ENCODE assay signal across 11 cellular contexts in genomic region chr17:77163521-77164280, GRCh38. TPM values are rescaled to one million over a fixed set of nuclear protein-coding genes. Genes with fewer than 3 reads are reported as not detected.
DNase-seq lines count a peak whose midpoint lies in the region; ATAC-seq, FAIRE-seq and TF ChIP-seq lines count a peak whose summit lies in the region.
"Had no signal": no experiment of that assay in that cellular context is flagged by ENCODE, and none has a peak within 500 bp of the region (broad histone marks: within the 10 kb centered on the region; RNA-seq: fewer than 3 reads in every experiment).

No MANE protein-coding gene starts in this region.

- peaks cover 48% of the 10 kb centered on the region for H3K4me1 Mint-ChIP-seq in neural progenitor cell

- H3K27ac ChIP-seq in BLaER1: no peak overlapping the region
- H3K27ac ChIP-seq in HUES6 (ENCODE audit: low read depth, low read length): no peak overlapping the region
- peak overlapping the region; percentile 18 to 98 (median 90) for H3K27ac ChIP-seq in dorsolateral prefrontal cortex
- peak overlapping the region; percentile 96 for H3K27ac ChIP-seq in neural progenitor cell

- TF ChIP-seq CTCF in dorsolateral prefrontal cortex (IDR thresholded peaks at IDR 0.05 in 54 of 56, conservative IDR thresholded peaks at IDR 0.05 in 2 of 56; ENCODE audit: low read depth in 1 of 56, partially characterized antibody in 56 of 56): no peak
- TF ChIP-seq CTCF in neural progenitor cell (IDR thresholded peaks at IDR 0.05): no peak

- no peak for FAIRE-seq in frontal cortex (lab: Jason Lieb, UNC)

- peaks cover 19% of the 10 kb centered on the region for H3K9me3 Mint-ChIP-seq in neural progenitor cell

- peaks cover 18% of the 10 kb centered on the region for H3K36me3 Mint-ChIP-seq in neural progenitor cell

- H3K9me3 ChIP-seq in BLaER1: peaks cover 27% of the 10 kb centered on the region
- H3K9me3 ChIP-seq in HUES6 (ENCODE audit: control insufficient read depth, insufficient read depth, low read depth, low read length): peaks cover 28% of the 10 kb centered on the region
- no peaks in the 10 kb centered on the region for H3K9me3 ChIP-seq in neural progenitor cell (ENCODE audit: low read depth)

- no peak overlapping the region for H3K9ac ChIP-seq in BLaER1
- H3K9ac ChIP-seq in HUES6 (ENCODE audit: low read length): peak overlapping the region; percentile 19
- H3K9ac ChIP-seq in neural progenitor cell: no peak overlapping the region

- H4K20me1 ChIP-seq in BLaER1: no peaks in the 10 kb centered on the region
- peaks cover 32% of the 10 kb centered on the region for H4K20me1 ChIP-seq in neural progenitor cell (ENCODE audit: low read depth)

- H3K27me3 Mint-ChIP-seq in neural progenitor cell (ENCODE audit: insufficient read depth, low read depth): no peaks in the 10 kb centered on the region

- H2AFZ ChIP-seq in neural progenitor cell (replicated peaks): no peak overlapping the region

- intact Hi-C loops in dorsolateral prefrontal cortex (cut with DNase I): no loop called here

- peak overlapping the region; percentile 39 for H3K27ac Mint-ChIP-seq in neural progenitor cell
- H3K27ac Mint-ChIP-seq: activated T-cell treated with anti-CD3 and anti-CD28 coated beads, Interleukin-2, amount 50 U/mL, for 72 hours had no signal

- H3K4me2 ChIP-seq in BLaER1 (peak overlapping the region; percentile 76), neural progenitor cell (peak overlapping the region; percentile 69)

- H3K4me3 ChIP-seq in BLaER1 (no peak overlapping the region), HUES6 (ENCODE audit: low read depth, low read length) (no peak overlapping the region), dorsolateral prefrontal cortex (peak overlapping the region in 9 of 59 donors; percentile 2 to 32 (median 9)), neural progenitor cell (peak overlapping the region; percentile 25)

- H3K36me3 ChIP-seq in BLaER1 (peaks cover 43% of the 10 kb centered on the region), HUES6 (ENCODE audit: control insufficient read depth, insufficient read depth, low read length) (peaks cover 5% of the 10 kb centered on the region), neural progenitor cell (no peaks in the 10 kb centered on the region)

- H3K79me2 ChIP-seq in neural progenitor cell (ENCODE audit: low read depth): peaks cover 70% of the 10 kb centered on the region

- H3K27me3 ChIP-seq in BLaER1 (no peaks in the 10 kb centered on the region), HUES6 (ENCODE audit: control insufficient read depth, insufficient read depth, low read length) (no peaks in the 10 kb centered on the region), dorsolateral prefrontal cortex (no peaks in the 10 kb centered on the region), neural progenitor cell (no peaks in the 10 kb centered on the region)
- H3K27me3 ChIP-seq: BE2C had no signal

- peaks cover 45% of the 10 kb centered on the region for H3F3A ChIP-seq in neural progenitor cell (ENCODE audit: low read depth)

- DNase-seq in dorsolateral prefrontal cortex: no peak
- no peak for DNase-seq in neural progenitor cell (ENCODE audit: low spot score)
- no peak for DNase-seq in frontal cortex (ENCODE audit: low spot score in 2 of 2)
- no peak for DNase-seq in KG1 (lab: John Stamatoyannopoulos, UW)
- DNase-seq in GDM1 (lab: John Stamatoyannopoulos, UW): no peak
- DNase-seq: activated T-cell treated with anti-CD3 and anti-CD28 coated beads, Interleukin-2, amount 50 U/mL, for 72 hours; BE2C; stimulated activated CD4-positive, alpha-beta T cell treated with anti-CD3 and anti-CD28 coated beads, Interleukin-4, amount 100 ng/mL, for 1 hour had no signal

- no peak for ATAC-seq in esophagus mucosa
- ATAC-seq: activated T-cell treated with anti-CD3 and anti-CD28 coated beads, Interleukin-2, amount 50 U/mL, for 72 hours had no signal

- peak overlapping the region; percentile 20 for H3K4me3 Mint-ChIP-seq in neural progenitor cell
- H3K4me3 Mint-ChIP-seq: activated T-cell treated with anti-CD3 and anti-CD28 coated beads, Interleukin-2, amount 50 U/mL, for 72 hours had no signal

- H3K4me1 ChIP-seq in BLaER1 (peaks cover 50% of the 10 kb centered on the region), HUES6 (ENCODE audit: control insufficient read depth, insufficient read depth, low read length) (peaks cover 39% of the 10 kb centered on the region), neural progenitor cell (peaks cover 70% of the 10 kb centered on the region)

RNA-seq across cellular contexts. Expression of gene SEC14L1, which starts 22.9 kb away (rescaled TPM):
- total RNA-seq in dorsolateral prefrontal cortex: 100 to 1,000 TPM in 117 of 120 experiments, 10 to 100 TPM in 3; 93.3 to 297 (median 156) TPM
- 60.6 and 75.0 TPM in 2 replicates for total RNA-seq in neural progenitor cell (ENCODE audit: low replicate concordance)
- total RNA-seq in esophagus mucosa: 25.9 TPM
- total RNA-seq in frontal cortex: 56.3 TPM

Comparison
In these comparisons a context has a peak if more than half of its experiments do, and no peak if none do; other contexts are left out.
1. H3K27ac ChIP-seq: peak in dorsolateral prefrontal cortex (59 of 59) and neural progenitor cell (single experiment); none in BLaER1 (single experiment) and HUES6 (single experiment).